22 cellular contexts compared by ENCODE assay signal in the genomic region with DNA sequence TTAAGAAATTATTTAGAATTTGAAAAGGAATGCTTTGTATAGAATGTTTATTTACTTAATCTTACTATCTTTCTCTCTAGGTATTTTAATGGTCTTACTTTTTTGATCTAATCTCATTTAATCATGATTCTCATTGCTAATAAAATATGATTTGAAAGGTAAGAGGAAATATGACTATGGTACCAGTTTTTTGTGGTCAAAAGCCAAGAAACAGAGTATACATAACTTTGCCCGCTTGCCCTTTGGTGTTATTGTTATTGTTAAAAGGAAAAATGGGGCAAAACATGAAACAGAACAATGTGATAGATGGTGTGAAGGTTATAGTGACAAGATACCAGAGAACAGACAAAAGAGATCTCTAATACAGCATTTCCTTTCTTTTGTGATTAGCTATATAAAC.
DNase-seq lines count a peak whose midpoint lies in the region; ATAC-seq, FAIRE-seq and TF ChIP-seq lines count a peak whose summit lies in the region.
"Had no signal": no experiment of that assay in that cellular context is flagged by ENCODE, and none has a peak within 500 bp of the region (broad histone marks: within the 10 kb centered on the region; RNA-seq: fewer than 3 reads in every experiment).

No MANE protein-coding gene starts in this region.

- no peak for TF ChIP-seq POLR2A in HCT116 (IDR thresholded peaks at IDR 0.05; ENCODE audit: borderline replicate concordance, extremely low read depth, insufficient read depth, insufficient read length)
- TF ChIP-seq POLR2A in K562 (conservative IDR thresholded peaks at IDR 0.05) = no peak
- no peak for TF ChIP-seq POLR2A in endothelial cell of umbilical vein (IDR thresholded peaks at IDR 0.05; ENCODE audit: low read depth, low read length)

- RAD21 ChIA-PET in HCT116 (lab: Charles Lee; ENCODE audit: low non-redundant PET in 1 of 2, low total read pairs in 2 of 2, uncharacterized antibody in 2 of 2, unreplicated experiment in 2 of 2) = no interaction called here

- DNase-seq in HCT116 (ENCODE audit: low read depth, low spot score) (no peak), K562 (ENCODE audit: extremely low read depth in 1 of 4, low spot score in 3 of 4) (no peak), endothelial cell of umbilical vein (ENCODE audit: low read depth, low spot score) (peak; percentile 50), NCI-H1092 (lab: John Stamatoyannopoulos, UW) (no peak), islet precursor cell (no peak)
- DNase-seq in stimulated activated naive B cell treated with anti-CD40 and anti-IgM and Interleukin-4, amounts not matched to agents 10 μg/mL and 1 μg/mL and 100 μg/mL, for 72 hours = no peak
- DNase-seq: 8988T; ACHN; BE2C; C1 segment of cervical spinal cord; CD4-positive, alpha-beta memory T cell; CD4-positive, CD25-positive, alpha-beta regulatory T cell; CD8-positive, alpha-beta memory T cell; COR-L47; DMS79 treated with DMSO at 0.1 percent for 48 hours; GF-D8 had no signal

- H3K9me3 ChIP-seq in HCT116 (ENCODE audit: control insufficient read depth in 1 of 2, insufficient read depth in 1 of 2, low read depth in 1 of 2, low read length in 2 of 2) = no peaks in the 10 kb centered on the region
- H3K9me3 ChIP-seq in K562 (replicated peaks; ENCODE audit: control insufficient read depth, insufficient read depth, low read depth, low read length) = no peaks in the 10 kb centered on the region; the same call in 1 of the 2 replicates
- H3K9me3 ChIP-seq in endothelial cell of umbilical vein (replicated peaks; ENCODE audit: control insufficient read depth, insufficient read depth, low read length) = no peaks in the 10 kb centered on the region
- H3K9me3 ChIP-seq: BE2C, BLaER1 had no signal

- H3K27ac ChIP-seq in HCT116 (ENCODE audit: low read depth, low read length) (peak overlapping the region; percentile 70; the same call in 1 of the 2 replicates), K562 (ENCODE audit: extremely low read depth, low read depth, low read length) (no peak overlapping the region), endothelial cell of umbilical vein (ENCODE audit: insufficient read depth, low read depth, low read length) (no peak overlapping the region)
- H3K27ac ChIP-seq: BLaER1 had no signal

- H3K27me3 Mint-ChIP-seq in stimulated activated naive B cell treated with anti-CD40 and anti-IgM and Interleukin-4, amounts not matched to agents 10 μg/mL and 1 μg/mL and 100 μg/mL, for 72 hours = no peaks in the 10 kb centered on the region
- H3K27me3 Mint-ChIP-seq: CD4-positive, alpha-beta memory T cell; CD4-positive, CD25-positive, alpha-beta regulatory T cell; CD8-positive, alpha-beta memory T cell had no signal

- no peak for TF ChIP-seq RAD21 in HCT116 (IDR thresholded peaks at IDR 0.05; ENCODE audit: low read depth)
- TF ChIP-seq RAD21 in K562 (CRISPR knock-in tag; conservative IDR thresholded peaks at IDR 0.05 in 1 of 2, IDR thresholded peaks at IDR 0.05 in 1 of 2) = no peak

- H3K4me3 ChIP-seq in HCT116 (replicated peaks in 1 of 2; ENCODE audit: low read depth in 1 of 2, low read length in 2 of 2) = no peak overlapping the region
- H3K4me3 ChIP-seq in K562 = no peak overlapping the region
- H3K4me3 ChIP-seq in endothelial cell of umbilical vein (replicated peaks in 1 of 3; ENCODE audit: insufficient read depth in 1 of 3, low read depth in 1 of 3, low read length in 3 of 3) = no peak overlapping the region
- H3K4me3 ChIP-seq: BLaER1 had no signal

- POLR2A ChIA-PET in HCT116 (lab: Charles Lee) = no interaction called here
- POLR2A ChIA-PET in K562 (lab: Yijun Ruan, JAX) = no interaction called here
- POLR2A ChIA-PET in endothelial cell of umbilical vein (lab: Charles Lee) = no interaction called here

- H3K4me1 ChIP-seq in HCT116 (ENCODE audit: control insufficient read depth in 1 of 2, insufficient read depth in 2 of 2, low read length in 2 of 2) (peaks cover 37 to 42% of the 10 kb centered on the region in 2 experiments), K562 (replicated peaks in 1 of 2; ENCODE audit: control insufficient read depth in 2 of 2, insufficient read depth in 2 of 2, low read length in 2 of 2) (peaks cover 0 to 31% of the 10 kb centered on the region in 2 experiments; a peak in 4 of 5 replicates), endothelial cell of umbilical vein (ENCODE audit: control insufficient read depth, extremely low read depth, insufficient read depth, low read length) (peaks cover 30% of the 10 kb centered on the region)

- H3K36me3 ChIP-seq in HCT116 (ENCODE audit: control insufficient read depth in 1 of 2, insufficient read depth in 2 of 2, low read length in 2 of 2) = no peaks in the 10 kb centered on the region
- peaks cover 14% of the 10 kb centered on the region for H3K36me3 ChIP-seq in K562 (ENCODE audit: control insufficient read depth, insufficient read depth, low read length)
- H3K36me3 ChIP-seq in endothelial cell of umbilical vein (ENCODE audit: control insufficient read depth in 2 of 2, extremely low read depth in 1 of 2, insufficient read depth in 2 of 2, low read length in 2 of 2) = no peaks in the 10 kb centered on the region
- H3K36me3 ChIP-seq: BE2C, BLaER1 had no signal

- intact Hi-C loops in HCT116 (cut with micrococcal nuclease) (loop anchor here (10.0 kb wide), 3 partner anchors 309 to 1159 kb away; partner anchors contain the start of gene SMYD2), K562 (cut with micrococcal nuclease) (no loop called here), endothelial cell of umbilical vein (cut with micrococcal nuclease) (no loop called here)

- peak overlapping the region; percentile 47 for H3K27ac Mint-ChIP-seq in stimulated activated naive B cell treated with anti-CD40 and anti-IgM and Interleukin-4, amounts not matched to agents 10 μg/mL and 1 μg/mL and 100 μg/mL, for 72 hours
- H3K27ac Mint-ChIP-seq: CD14-positive monocyte; CD4-positive, CD25-positive, alpha-beta regulatory T cell had no signal

- H3K4me2 ChIP-seq in HCT116 (ENCODE audit: low read length) (no peak overlapping the region), K562 (ENCODE audit: insufficient read depth, low read length) (no peak overlapping the region), endothelial cell of umbilical vein (ENCODE audit: insufficient read depth, low read length) (peak overlapping the region; percentile 18)
- H3K4me2 ChIP-seq: BLaER1 had no signal

- ATAC-seq in HCT116 = no peak
- ATAC-seq in K562 = no peak
- no peak for ATAC-seq in stimulated activated naive B cell treated with anti-CD40 and anti-IgM and Interleukin-4, amounts not matched to agents 10 μg/mL and 1 μg/mL and 100 μg/mL, for 72 hours (replicated peaks)
- no peak for ATAC-seq in HG03095 (IDR thresholded peaks at IDR 0.05; ENCODE audit: unreplicated experiment)
- no peak for ATAC-seq in GM19397 (IDR thresholded peaks at IDR 0.05; ENCODE audit: unreplicated experiment)

- CTCF ChIA-PET in HCT116 (lab: Charles Lee) = interaction anchor here (1.1 kb wide), 1 partner anchor 10 kb away, joined by 3 read pairs; no protein-coding TSS in a partner anchor
- CTCF ChIA-PET in K562 (lab: Yijun Ruan, JAX; ENCODE audit: low intra/inter-chr PET ratio) = no interaction called here
- CTCF ChIA-PET in endothelial cell of umbilical vein (lab: Charles Lee) = interaction anchor here (1.0 to 2.2 kb wide), 3 partner anchors 119 to 1206 kb away, joined by 3 to 6 read pairs (median 3); no protein-coding TSS in a partner anchor

- H3K9me1 ChIP-seq in K562 (ENCODE audit: control insufficient read depth, insufficient read depth, low read length) (no peaks in the 10 kb centered on the region), endothelial cell of umbilical vein (replicated peaks; ENCODE audit: control insufficient read depth, extremely low read depth, insufficient read depth, low read length) (no peaks in the 10 kb centered on the region)

- in situ Hi-C loops in K562 (cut with MboI) = no loop called here

- H3K27me3 ChIP-seq in HCT116 (ENCODE audit: insufficient read depth, low read length) (no peaks in the 10 kb centered on the region), K562 (ENCODE audit: control insufficient read depth in 2 of 2, insufficient read depth in 2 of 2, low read length in 2 of 2) (no peaks in the 10 kb centered on the region), endothelial cell of umbilical vein (ENCODE audit: control insufficient read depth in 2 of 2, insufficient read depth in 2 of 2, low read length in 2 of 2) (no peaks in the 10 kb centered on the region)
- H3K27me3 ChIP-seq: BE2C, BLaER1 had no signal

- no peaks in the 10 kb centered on the region for H3K79me2 ChIP-seq in HCT116 (ENCODE audit: insufficient read depth, low read length)
- peaks cover 35% of the 10 kb centered on the region for H3K79me2 ChIP-seq in K562 (ENCODE audit: control insufficient read depth, insufficient read depth, low read length)
- no peaks in the 10 kb centered on the region for H3K79me2 ChIP-seq in endothelial cell of umbilical vein (ENCODE audit: control insufficient read depth, insufficient read depth, low read length)

- dilution Hi-C loops in endothelial cell of umbilical vein (cut with MboI; ENCODE audit: extremely low pct_ligation_motif_present, low sequenced_read_pairs) = no loop called here

- H2AFZ ChIP-seq in HCT116 (ENCODE audit: low read depth, low read length, poor library complexity, severe bottlenecking) (no peak overlapping the region), K562 (ENCODE audit: low read depth, low read length) (no peak overlapping the region), endothelial cell of umbilical vein (ENCODE audit: low read depth, low read length) (no peak overlapping the region)

- TF ChIP-seq CTCF in HCT116 (IDR thresholded peaks at IDR 0.05 in 2 of 3, conservative IDR thresholded peaks at IDR 0.05 in 1 of 3; ENCODE audit: borderline replicate concordance in 1 of 3, insufficient read depth in 1 of 3, low read depth in 2 of 3, low read length in 2 of 3) (no peak), K562 (IDR thresholded peaks at IDR 0.05 in 2 of 3, conservative IDR thresholded peaks at IDR 0.05 in 1 of 3; ENCODE audit: insufficient read depth in 2 of 3, low read depth in 1 of 3, low read length in 3 of 3) (no peak), endothelial cell of umbilical vein (IDR thresholded peaks at IDR 0.05; ENCODE audit: extremely low read depth in 1 of 2, insufficient read depth in 1 of 2, low read depth in 1 of 2, low read length in 2 of 2) (no peak)

- FAIRE-seq in K562 (lab: Jason Lieb, UNC) = no peak
- FAIRE-seq in endothelial cell of umbilical vein (lab: Jason Lieb, UNC) = no peak
- FAIRE-seq: GM12891, GM19239 had no signal

- WGBS in K562 (ENCODE audit: insufficient coverage, low coverage, missing lambda C conversion rate) = 88% methylated on average over 1 of the region's 1 CpG

- no peak overlapping the region for H3K4me3 Mint-ChIP-seq in stimulated activated naive B cell treated with anti-CD40 and anti-IgM and Interleukin-4, amounts not matched to agents 10 μg/mL and 1 μg/mL and 100 μg/mL, for 72 hours
- H3K4me3 Mint-ChIP-seq: CD14-positive monocyte; CD4-positive, alpha-beta memory T cell; CD4-positive, CD25-positive, alpha-beta regulatory T cell; CD8-positive, alpha-beta memory T cell had no signal

- H3K4me1 Mint-ChIP-seq in stimulated activated naive B cell treated with anti-CD40 and anti-IgM and Interleukin-4, amounts not matched to agents 10 μg/mL and 1 μg/mL and 100 μg/mL, for 72 hours = peaks cover under 1 to 4% of the 10 kb centered on the region in 2 donors
- H3K4me1 Mint-ChIP-seq: CD14-positive monocyte had no signal

- H4K20me1 ChIP-seq in HCT116 (ENCODE audit: insufficient read depth) (no peaks in the 10 kb centered on the region), K562 (replicated peaks; ENCODE audit: control insufficient read depth, insufficient read depth, low read length) (no peaks in the 10 kb centered on the region), endothelial cell of umbilical vein (replicated peaks; ENCODE audit: control insufficient read depth, extremely low read depth, insufficient read depth, low read length) (no peaks in the 10 kb centered on the region)
- H4K20me1 ChIP-seq: BLaER1 had no signal

- H3K9ac ChIP-seq in HCT116 (ENCODE audit: low read length) (no peak overlapping the region), K562 (ENCODE audit: insufficient read depth in 1 of 2, low read depth in 2 of 2, low read length in 2 of 2) (no peak overlapping the region), endothelial cell of umbilical vein (replicated peaks; ENCODE audit: extremely low read depth, insufficient read depth, low read length) (no peak overlapping the region)
- H3K9ac ChIP-seq: BLaER1 had no signal

- no TSS peak for BruUV-seq in HCT116 (replicated peaks; lab: Mats Ljungman, UMichigan)
- no TSS peak for BruUV-seq in K562 (replicated peaks; lab: Mats Ljungman, UMichigan)
- BruUV-seq in endothelial cell of umbilical vein (replicated peaks; lab: Mats Ljungman, UMichigan) = no TSS peak

- no peaks in the 10 kb centered on the region for H3K9me3 Mint-ChIP-seq in stimulated activated naive B cell treated with anti-CD40 and anti-IgM and Interleukin-4, amounts not matched to agents 10 μg/mL and 1 μg/mL and 100 μg/mL, for 72 hours
- H3K9me3 Mint-ChIP-seq: CD14-positive monocyte; CD4-positive, alpha-beta memory T cell; CD4-positive, CD25-positive, alpha-beta regulatory T cell; CD8-positive, alpha-beta memory T cell had no signal

- no peaks in the 10 kb centered on the region for H3K9me2 ChIP-seq in HCT116 (ENCODE audit: insufficient read depth)

- TF ChIP-seq EP300 in K562 (IDR thresholded peaks at IDR 0.05; ENCODE audit: low read length) = no peak

- peaks cover 6 to 8% of the 10 kb centered on the region in 2 donors for H3K36me3 Mint-ChIP-seq in stimulated activated naive B cell treated with anti-CD40 and anti-IgM and Interleukin-4, amounts not matched to agents 10 μg/mL and 1 μg/mL and 100 μg/mL, for 72 hours
